24 cellular contexts compared by ENCODE assay signal in genomic region chr11:11594162-11594561, GRCh38. TPM values are rescaled to one million over a fixed set of nuclear protein-coding genes. Genes with fewer than 3 reads are reported as not detected.
"Had no signal": no experiment of that assay in that cellular context is flagged by ENCODE, and none has a peak within 500 bp of the region (broad histone marks: within the 10 kb centered on the region; RNA-seq: fewer than 3 reads in every experiment).

No MANE protein-coding gene starts in this region.

- ATAC-seq: effector memory CD8-positive, alpha-beta T cell; esophagus mucosa; foreskin keratinocyte; gastroesophageal sphincter; heart right ventricle; left cardiac atrium; left lung; left ventricle myocardium superior; lower lobe of right lung; mucosa of descending colon; naive thymus-derived CD8-positive, alpha-beta T cell had no signal

- H3K9me3 ChIP-seq: colonic mucosa, esophagus squamous epithelium, gastroesophageal sphincter, heart right ventricle, left lung, lower lobe of right lung, mucosa of descending colon had no signal

- H3K27me3 Mint-ChIP-seq: dendritic cell treated with granulocyte-macrophage colony-stimulating factor and Interleukin-4, amounts not matched to agents 40 ng/mL and 50 ng/mL, for 4 days had no signal

- H3K4me3 ChIP-seq: colonic mucosa, esophagus squamous epithelium, gastroesophageal sphincter, heart right ventricle, left lung, lower lobe of right lung, mucosa of descending colon had no signal

- H3K27ac ChIP-seq: colonic mucosa, epithelial cell of prostate, esophagus squamous epithelium, foreskin keratinocyte, gastroesophageal sphincter, left lung, lower lobe of right lung had no signal

- H3K4me1 ChIP-seq: colonic mucosa, esophagus squamous epithelium, foreskin keratinocyte, left lung had no signal

- H3K4me1 Mint-ChIP-seq: naive B cell had no signal

- H3K4me3 Mint-ChIP-seq: dendritic cell treated with granulocyte-macrophage colony-stimulating factor and Interleukin-4, amounts not matched to agents 40 ng/mL and 50 ng/mL, for 4 days; effector memory CD8-positive, alpha-beta T cell; endodermal cell; mesothelial cell of epicardium; naive B cell; naive thymus-derived CD8-positive, alpha-beta T cell had no signal

- DNase-seq: colonic mucosa; cortex of kidney; effector CD8-positive, alpha-beta T cell; effector memory CD8-positive, alpha-beta T cell; endodermal cell; erythroblast; esophagus squamous epithelium; head of caudate nucleus; heart right ventricle; hippocampal formation; left cardiac atrium; left lung; left ventricle myocardium superior; lower lobe of right lung; mesenchymal stem cell; mucosa of descending colon; naive B cell; naive thymus-derived CD8-positive, alpha-beta T cell had no signal

- H3K9me3 Mint-ChIP-seq: dendritic cell treated with granulocyte-macrophage colony-stimulating factor and Interleukin-4, amounts not matched to agents 40 ng/mL and 50 ng/mL, for 4 days; effector memory CD8-positive, alpha-beta T cell; endodermal cell had no signal

- H3K27ac Mint-ChIP-seq: dendritic cell treated with granulocyte-macrophage colony-stimulating factor and Interleukin-4, amounts not matched to agents 40 ng/mL and 50 ng/mL, for 4 days; effector memory CD8-positive, alpha-beta T cell; endodermal cell; mesothelial cell of epicardium; naive thymus-derived CD8-positive, alpha-beta T cell had no signal

- H3K36me3 ChIP-seq: colonic mucosa, esophagus squamous epithelium, gastroesophageal sphincter, heart right ventricle, left lung, lower lobe of right lung had no signal

- H3K36me3 Mint-ChIP-seq: mesothelial cell of epicardium; naive B cell; naive thymus-derived CD8-positive, alpha-beta T cell had no signal

- H3K27me3 ChIP-seq: colonic mucosa, esophagus squamous epithelium, foreskin keratinocyte, gastroesophageal sphincter, heart right ventricle, left lung had no signal

RNA-seq across cellular contexts. Expression of gene GALNT18, which starts 27.6 kb away (rescaled TPM):
- total RNA-seq: naive thymus-derived CD8-positive, alpha-beta T cell had no signal
- polyA plus RNA-seq: naive thymus-derived CD8-positive, alpha-beta T cell had no signal
